In genomic region chr2:96880891-96881273, GRCh38 we compare ENCODE assay signal across 14 cellular contexts.
"Had no signal": no experiment of that assay in that cellular context is flagged by ENCODE, and none has a peak within 500 bp of the region (broad histone marks: within the 10 kb centered on the region; RNA-seq: fewer than 3 reads in every experiment).

No MANE protein-coding gene starts in this region.

- H3K4me1 ChIP-seq: prostate gland, right lobe of liver had no signal

- H3K4me3 ChIP-seq: gastroesophageal sphincter, lung, prostate gland, right lobe of liver, thoracic aorta had no signal

- H3K9me3 ChIP-seq: gastroesophageal sphincter, prostate gland, right lobe of liver, thoracic aorta had no signal

- H3K36me3 ChIP-seq: gastroesophageal sphincter, prostate gland, right lobe of liver, thoracic aorta had no signal

- H3K27ac Mint-ChIP-seq: activated CD8-positive, alpha-beta memory T cell treated with anti-CD3 and anti-CD28 coated beads, Interleukin-2, amount 10 ng/mL, durations not matched to agents 7 days and 5 days had no signal

- H3K36me3 Mint-ChIP-seq: activated CD8-positive, alpha-beta memory T cell treated with anti-CD3 and anti-CD28 coated beads, Interleukin-2, amount 10 ng/mL, durations not matched to agents 7 days and 5 days; naive thymus-derived CD4-positive, alpha-beta T cell had no signal

- H3K27me3 Mint-ChIP-seq: activated CD8-positive, alpha-beta memory T cell treated with anti-CD3 and anti-CD28 coated beads, Interleukin-2, amount 10 ng/mL, durations not matched to agents 7 days and 5 days had no signal

- H3K4me3 Mint-ChIP-seq: activated CD8-positive, alpha-beta memory T cell treated with anti-CD3 and anti-CD28 coated beads, Interleukin-2, amount 10 ng/mL, durations not matched to agents 7 days and 5 days; naive thymus-derived CD4-positive, alpha-beta T cell had no signal

- H3K27me3 ChIP-seq: gastroesophageal sphincter, right lobe of liver had no signal

- H3K27ac ChIP-seq: gastroesophageal sphincter, prostate gland, right lobe of liver, thoracic aorta had no signal

- DNase-seq: activated CD4-positive, alpha-beta T cell treated with anti-CD3 and anti-CD28 coated beads for 1 hour; activated CD4-positive, alpha-beta T cell treated with anti-CD3 and anti-CD28 coated beads, Interleukin-2, amount 50 U/mL, for 48 hours; activated CD8-positive, alpha-beta memory T cell treated with anti-CD3 and anti-CD28 coated beads, Interleukin-2, amount 10 ng/mL, durations not matched to agents 7 days and 5 days; activated effector memory CD4-positive, alpha-beta T cell treated with Interleukin-2 at 50 U/mL for 16 hours; activated naive CD4-positive, alpha-beta T cell treated with anti-CD3 and anti-CD28 coated beads, Interleukin-2, amount 50 U/mL, for 16 hours; activated T-cell treated with anti-CD3 and anti-CD28 coated beads, Interleukin-2, amount 50 U/mL, for 1 hour; naive thymus-derived CD4-positive, alpha-beta T cell; occipital lobe; right lobe of liver; T-helper 1 cell had no signal
